In the genomic region with DNA sequence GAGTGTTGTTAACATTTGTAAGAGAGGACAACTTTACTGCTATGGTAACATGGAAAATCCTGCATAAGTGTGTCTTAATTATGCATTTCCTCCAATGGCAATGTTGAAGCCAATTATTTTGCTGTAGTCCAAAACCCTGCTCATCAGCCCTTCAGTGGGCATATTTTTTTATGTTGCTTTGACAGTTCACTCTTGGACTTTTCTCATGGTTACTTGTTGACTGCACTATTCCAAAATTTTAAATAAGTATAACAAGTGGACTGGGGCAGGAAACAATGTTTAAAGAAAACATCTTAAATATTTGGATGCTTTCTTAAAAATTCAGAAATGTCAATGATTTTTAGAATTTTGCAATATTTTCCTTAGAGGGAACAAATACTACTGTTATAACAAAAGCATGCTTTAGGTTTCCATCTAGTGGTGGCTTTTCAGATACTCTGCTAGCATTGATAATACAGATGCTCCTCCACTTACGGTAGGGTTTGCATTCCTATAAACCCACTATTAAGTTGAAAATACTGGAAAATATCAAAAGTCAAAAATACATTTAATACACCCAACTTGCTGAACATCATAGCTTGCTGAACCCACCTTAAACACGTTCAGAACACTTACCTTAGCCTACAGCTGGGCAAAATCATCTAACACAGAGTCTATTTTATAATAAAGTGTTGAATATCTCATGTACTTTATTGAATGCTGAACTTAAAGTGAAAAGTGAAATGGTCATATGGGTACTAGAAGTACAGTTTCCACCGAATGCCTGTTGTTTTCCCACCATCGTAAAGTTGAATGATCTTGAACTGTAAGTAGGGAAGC, we compare ENCODE assay signal across 8 cellular contexts.
DNase-seq lines count a peak whose midpoint lies in the region; ATAC-seq and TF ChIP-seq lines count a peak whose summit lies in the region.

No MANE protein-coding gene starts in this region.

- H3K9me3 ChIP-seq in uterus (no peaks in the 10 kb centered on the region), ovary (no peaks in the 10 kb centered on the region)

- H3K36me3 ChIP-seq in uterus (peaks cover 0 to 4% of the 10 kb centered on the region in 2 donors), ovary (no peaks in the 10 kb centered on the region)

- WGBS in ovary, 3 donors, result 19 to 24% (median 22%) methylated on average over 4 of the region's 4 CpGs

- TF ChIP-seq CTCF in uterus (IDR thresholded peaks at IDR 0.05), result peak in 3 of 4 experiments; percentile 24 to 34 (median 27)
- TF ChIP-seq CTCF in ovary (IDR thresholded peaks at IDR 0.05), result no peak

- TF ChIP-seq POLR2A in uterus (IDR thresholded peaks at IDR 0.05) (no peak), ovary (IDR thresholded peaks at IDR 0.05) (no peak)

- H3K36me3 Mint-ChIP-seq in activated CD8-positive, alpha-beta T cell treated with anti-CD3 and anti-CD28 coated beads, Interleukin-2, amount 10 ng/mL, durations not matched to agents 7 days and 5 days (ENCODE audit: low read depth), result no peaks in the 10 kb centered on the region

- CTCF ChIA-PET in activated CD8-positive, alpha-beta T cell treated with anti-CD3 and anti-CD28 coated beads, Interleukin-2, amount 10 ng/mL, durations not matched to agents 7 days and 5 days (lab: Charles Lee), result interaction anchor here (0.6 to 4.2 kb wide), 15 partner anchors 8 to 241 kb away, joined by 3 to 26 read pairs (median 4); a partner anchor contains a TSS

- H3K27me3 ChIP-seq in uterus (no peaks in the 10 kb centered on the region), ovary (no peaks in the 10 kb centered on the region)

- peaks cover 2% of the 10 kb centered on the region for H3K4me1 Mint-ChIP-seq in activated CD8-positive, alpha-beta T cell treated with anti-CD3 and anti-CD28 coated beads, Interleukin-2, amount 10 ng/mL, durations not matched to agents 7 days and 5 days (ENCODE audit: low read depth)

- H3K4me3 ChIP-seq in uterus (no peak overlapping the region), ovary (no peak overlapping the region)

- H3K27me3 Mint-ChIP-seq in activated CD8-positive, alpha-beta T cell treated with anti-CD3 and anti-CD28 coated beads, Interleukin-2, amount 10 ng/mL, durations not matched to agents 7 days and 5 days (ENCODE audit: low read depth), result peaks cover 3% of the 10 kb centered on the region

- DNase-seq in Caki2 (ENCODE audit: low read depth) (peak; percentile 44), LoVo (ENCODE audit: low spot score) (peak; percentile 30), inferior parietal cortex (ENCODE audit: extremely low spot score) (peak; percentile 72), uterus (no peak), ovary (no peak)
- no peak for DNase-seq in activated CD8-positive, alpha-beta T cell treated with anti-CD3 and anti-CD28 coated beads, Interleukin-2, amount 10 ng/mL, durations not matched to agents 7 days and 5 days
- DNase-seq in activated CD4-positive, alpha-beta T cell treated with anti-CD3 and anti-CD28 coated beads for 1 hour, result no peak

- POLR2A ChIA-PET in activated CD8-positive, alpha-beta T cell treated with anti-CD3 and anti-CD28 coated beads, Interleukin-2, amount 10 ng/mL, durations not matched to agents 7 days and 5 days (lab: Charles Lee), result interaction anchor here (1.6 kb wide), 1 partner anchor 241 kb away, joined by 3 read pairs; a partner anchor contains a TSS

- in situ Hi-C loops in Caki2 (cut with HindIII; ENCODE audit: low pct_unique_long_range_greater_than_20kb, low sequenced_read_pairs), result no loop called here

- H3K27ac ChIP-seq in uterus, result no peak overlapping the region
- H3K27ac ChIP-seq in ovary, result no peak overlapping the region

- H3K9me3 Mint-ChIP-seq in activated CD8-positive, alpha-beta T cell treated with anti-CD3 and anti-CD28 coated beads, Interleukin-2, amount 10 ng/mL, durations not matched to agents 7 days and 5 days (ENCODE audit: insufficient read depth), result no peaks in the 10 kb centered on the region

- no peaks in the 10 kb centered on the region for H3K4me1 ChIP-seq in uterus
- no peaks in the 10 kb centered on the region for H3K4me1 ChIP-seq in ovary (ENCODE audit: insufficient read depth)

- no peak overlapping the region for H3K4me3 Mint-ChIP-seq in activated CD8-positive, alpha-beta T cell treated with anti-CD3 and anti-CD28 coated beads, Interleukin-2, amount 10 ng/mL, durations not matched to agents 7 days and 5 days

- intact Hi-C loops in uterus (cut with DNase I; ENCODE audit: low total_unique reads) (no loop called here), ovary (cut with DNase I) (loop anchor here in 2 of 4 donors (10.0 kb wide), 2 partner anchors 233 to 243 kb away; a partner anchor contains a TSS)

- TF ChIP-seq EP300 in ovary (IDR thresholded peaks at IDR 0.05), result no peak

- ATAC-seq in GM19455 (IDR thresholded peaks at IDR 0.05; ENCODE audit: unreplicated experiment), result peak; percentile 71
- peak; percentile 49 for ATAC-seq in activated CD8-positive, alpha-beta T cell treated with anti-CD3 and anti-CD28 coated beads, Interleukin-2, amount 10 ng/mL, durations not matched to agents 7 days and 5 days

- H3K27ac Mint-ChIP-seq in activated CD8-positive, alpha-beta T cell treated with anti-CD3 and anti-CD28 coated beads, Interleukin-2, amount 10 ng/mL, durations not matched to agents 7 days and 5 days, result no peak overlapping the region

Comparison
In these comparisons a context has a peak if more than half of its experiments do, and no peak if none do; other contexts are left out.
1. DNase-seq: peak in Caki2 (single experiment), LoVo (single experiment) and inferior parietal cortex (single experiment); none in activated CD8-positive, alpha-beta T cell treated with anti-CD3 and anti-CD28 coated beads, Interleukin-2, amount 10 ng/mL, durations not matched to agents 7 days and 5 days (single experiment), uterus (0 of 2), ovary (0 of 5) and activated CD4-positive, alpha-beta T cell treated with anti-CD3 and anti-CD28 coated beads for 1 hour (single experiment).
2. CTCF ChIP-seq: peak in uterus (3 of 4); none in ovary (0 of 3).